7 cellular contexts compared by ENCODE assay signal in genomic region chr10:17453377-17454091, GRCh38. TPM values are rescaled to one million over a fixed set of nuclear protein-coding genes. Genes with fewer than 3 reads are reported as not detected.
DNase-seq lines count a peak whose midpoint lies in the region; ATAC-seq and TF ChIP-seq lines count a peak whose summit lies in the region.

No MANE protein-coding gene starts in this region.

- peaks cover 8% of the 10 kb centered on the region in 2 donors for H3K36me3 Mint-ChIP-seq in naive B cell

- H3K4me1 ChIP-seq in urinary bladder (ENCODE audit: insufficient read depth) = no peaks in the 10 kb centered on the region

- DNase-seq in HuH-7 (ENCODE audit: low spot score) (peak; percentile 73), epithelial cell of esophagus (ENCODE audit: low read depth) (peak; percentile 78), naive B cell (no peak), ACHN (no peak)
- peak; percentile 76 for DNase-seq in activated CD8-positive, alpha-beta memory T cell treated with anti-CD3 and anti-CD28 coated beads for 24 hours

- ATAC-seq in GM18868 (IDR thresholded peaks at IDR 0.05; ENCODE audit: unreplicated experiment) (peak; percentile 33), naive B cell (ENCODE audit: low read depth in 2 of 2) (peak in 1 of 2 donors; percentile 28)

- H3K4me3 Mint-ChIP-seq in naive B cell = peak overlapping the region; percentile 15 to 81 (median 66)

- in situ Hi-C loops in ACHN (cut with HindIII; ENCODE audit: low pct_ligation_motif_present, low pct_unique_long_range_greater_than_20kb, low sequenced_read_pairs) = no loop called here

- H3K27ac ChIP-seq in urinary bladder (ENCODE audit: low read depth) = no peak overlapping the region

- H3K27me3 Mint-ChIP-seq in naive B cell = peaks cover 42 to 66% (median 51%) of the 10 kb centered on the region in 3 donors

- TF ChIP-seq CTCF in epithelial cell of esophagus (IDR thresholded peaks at IDR 0.05; ENCODE audit: insufficient read depth, low read depth, low read length, missing control alignments) = no peak

- peaks cover 0 to 22% (median 18%) of the 10 kb centered on the region in 3 donors for H3K4me1 Mint-ChIP-seq in naive B cell

- H3K36me3 ChIP-seq in urinary bladder (ENCODE audit: insufficient read depth) = no peaks in the 10 kb centered on the region

- peak overlapping the region; percentile 46 for H3K4me3 ChIP-seq in epithelial cell of esophagus (ENCODE audit: low read length)
- peak overlapping the region; percentile 51 for H3K4me3 ChIP-seq in urinary bladder (ENCODE audit: low read depth, low read length)

- 1% methylated on average over 66 of the region's 66 CpGs for WGBS in urinary bladder

- H3K9me3 Mint-ChIP-seq in naive B cell = peaks cover 0 to 22% (median 7%) of the 10 kb centered on the region in 7 donors

- no peak overlapping the region for H3K27ac Mint-ChIP-seq in naive B cell

RNA-seq across cellular contexts. Expression of gene ST8SIA6, which starts 0.9 kb away (rescaled TPM):
- polyA plus RNA-seq in naive B cell (ENCODE audit: low read depth in 6 of 6) (not detected), urinary bladder (0.79 TPM)
- total RNA-seq in urinary bladder = 3.7 TPM

Comparison
In these comparisons a context has a peak if more than half of its experiments do, and no peak if none do; other contexts are left out.
1. DNase-seq: peak in HuH-7 (single experiment), activated CD8-positive, alpha-beta memory T cell treated with anti-CD3 and anti-CD28 coated beads for 24 hours (single experiment) and epithelial cell of esophagus (single experiment); none in naive B cell (single experiment) and ACHN (single experiment).